Comparison of ENCODE assay signal across 22 cellular contexts in the genomic region with DNA sequence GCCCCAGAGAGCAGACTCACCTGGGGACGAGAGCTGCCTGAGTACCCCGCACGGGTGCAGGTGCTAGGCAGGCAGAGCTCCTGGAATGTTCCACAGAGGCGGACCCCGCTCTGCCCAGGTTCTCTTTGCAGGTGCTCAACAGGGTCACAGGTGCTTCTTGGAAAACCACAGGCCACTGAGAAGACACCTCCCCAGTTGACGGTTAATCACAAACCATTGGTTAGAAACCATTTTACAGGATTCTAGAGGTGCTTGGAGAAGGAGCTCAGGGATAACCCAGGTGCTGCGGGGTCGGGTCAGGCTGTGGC. TPM values are rescaled to one million over a fixed set of nuclear protein-coding genes. Genes with fewer than 3 reads are reported as not detected.
DNase-seq lines count a peak whose midpoint lies in the region; ATAC-seq, FAIRE-seq and TF ChIP-seq lines count a peak whose summit lies in the region.
"Had no signal": no experiment of that assay in that cellular context is flagged by ENCODE, and none has a peak within 500 bp of the region (broad histone marks: within the 10 kb centered on the region; RNA-seq: fewer than 3 reads in every experiment).

No MANE protein-coding gene starts in this region.

- H3K23ac ChIP-seq in neuronal stem cell (ENCODE audit: low read depth, low read length, poor library complexity) = no peak overlapping the region

- H3K27ac ChIP-seq in HepG2 (ENCODE audit: extremely low read length, insufficient read depth, low read length) = peak overlapping the region; percentile 99
- H3K27ac ChIP-seq in right lobe of liver = peak overlapping the region in 1 of 3 donors; percentile 95
- H3K27ac ChIP-seq in body of pancreas = peak overlapping the region; percentile 90 to 92 (median 92)
- no peak overlapping the region for H3K27ac ChIP-seq in neuronal stem cell (replicated peaks; ENCODE audit: low read length)
- H3K27ac ChIP-seq: C4-2B, GM23248 had no signal

- FAIRE-seq in HepG2 (lab: Jason Lieb, UNC) = no peak
- FAIRE-seq: A204.1, D721Med, G401.6, GM12891, GM19239 had no signal

- no peak for TF ChIP-seq RAD21 in HepG2 (CRISPR knock-in tag; IDR thresholded peaks at IDR 0.05)

- H3K36me3 Mint-ChIP-seq in activated T-cell treated with anti-CD3 and anti-CD28 coated beads, Interleukin-2, amount 50 U/mL, for 72 hours (ENCODE audit: insufficient read depth in 2 of 2) = no peaks in the 10 kb centered on the region

- no peak for DNase-seq in HepG2 (ENCODE audit: low spot score)
- no peak for DNase-seq in right lobe of liver
- peak in 2 of 4 donors; percentile 1 to 2 for DNase-seq in body of pancreas
- DNase-seq in neuronal stem cell (ENCODE audit: low spot score) = no peak
- no peak for DNase-seq in RKO (ENCODE audit: low spot score)
- no peak for DNase-seq in activated T-cell treated with anti-CD3 and anti-CD28 coated beads, Interleukin-2, amount 50 U/mL, for 72 hours
- no peak for DNase-seq in NCI-H526 (lab: John Stamatoyannopoulos, UW)
- DNase-seq: ACHN; Caco-2; CD4-positive, alpha-beta T cell; GM23248; IMR-90 had no signal

- intact Hi-C loops in HepG2 (cut with micrococcal nuclease; ENCODE audit: unreplicated experiment) = no loop called here
- intact Hi-C loops in right lobe of liver (cut with DNase I) = loop anchor here (5.0 to 10.0 kb wide), 2 partner anchors 151 to 153 kb away; no protein-coding TSS in a partner anchor
- intact Hi-C loops in body of pancreas (cut with DNase I) = no loop called here

- no peaks in the 10 kb centered on the region for H3K36me3 ChIP-seq in HepG2 (replicated peaks in 1 of 2; ENCODE audit: control insufficient read depth in 1 of 2, insufficient read depth in 2 of 2, low read length in 2 of 2)
- no peaks in the 10 kb centered on the region for H3K36me3 ChIP-seq in right lobe of liver
- no peaks in the 10 kb centered on the region for H3K36me3 ChIP-seq in body of pancreas (replicated peaks in 1 of 2; ENCODE audit: insufficient read depth in 1 of 2, low read depth in 2 of 2)
- no peaks in the 10 kb centered on the region for H3K36me3 ChIP-seq in neuronal stem cell (replicated peaks in 1 of 2; ENCODE audit: control insufficient read depth in 2 of 2, insufficient read depth in 2 of 2, low read length in 2 of 2)
- H3K36me3 ChIP-seq: HAP-1 had no signal

- peaks cover 12% of the 10 kb centered on the region for H3K27me3 Mint-ChIP-seq in activated T-cell treated with anti-CD3 and anti-CD28 coated beads, Interleukin-2, amount 50 U/mL, for 72 hours (ENCODE audit: low read depth)

- no peak overlapping the region for H3K14ac ChIP-seq in neuronal stem cell (ENCODE audit: low read length)

- no peak overlapping the region for H4K91ac ChIP-seq in neuronal stem cell (ENCODE audit: low read depth, low read length, poor library complexity)

- H3K79me2 ChIP-seq in HepG2 (ENCODE audit: insufficient read depth, low read length) = no peaks in the 10 kb centered on the region

- H2AK5ac ChIP-seq in neuronal stem cell (ENCODE audit: low read depth, low read length) = peak overlapping the region; percentile 97

- peak overlapping the region; percentile 80 for H3K18ac ChIP-seq in neuronal stem cell (ENCODE audit: low read length)

- 92% methylated on average over 7 of the region's 8 CpGs for WGBS in HepG2 (ENCODE audit: low lambda C conversion rate)
- WGBS in right lobe of liver (ENCODE audit: insufficient coverage, low coverage, low lambda C conversion rate, missing lambda C conversion rate) = no CpG with 5 or more reads among the region's 8 CpGs
- WGBS in body of pancreas, 2 donors = 83 to 90% methylated on average over 5 to 8 of the region's 8 CpGs
- no CpG with 5 or more reads among the region's 8 CpGs for WGBS in neuronal stem cell (ENCODE audit: extremely low coverage in 2 of 2, insufficient read length in 2 of 2, insufficient replicate concordance in 1 of 2), 2 donors

- H2BK15ac ChIP-seq in neuronal stem cell (ENCODE audit: low read length) = peak overlapping the region; percentile 98

- TF ChIP-seq EP300 in HepG2 (IDR thresholded peaks at IDR 0.05; ENCODE audit: low read depth in 2 of 2, low read length in 2 of 2) = no peak
- TF ChIP-seq EP300 in HepG2 (CRISPR knock-in tag; IDR thresholded peaks at IDR 0.05; ENCODE audit: borderline replicate concordance) = no peak

- peak overlapping the region; percentile 81 for H2BK120ac ChIP-seq in neuronal stem cell (ENCODE audit: low read depth, low read length)

- H3K4me3 Mint-ChIP-seq in activated T-cell treated with anti-CD3 and anti-CD28 coated beads, Interleukin-2, amount 50 U/mL, for 72 hours = no peak overlapping the region
- H3K4me3 Mint-ChIP-seq: CD4-positive, alpha-beta T cell had no signal

- in situ Hi-C loops in HepG2 (cut with HindIII; ENCODE audit: extremely low pct_ligation_motif_present, low pct_unique_long_range_greater_than_20kb) = no loop called here

- no peaks in the 10 kb centered on the region for H3K79me1 ChIP-seq in neuronal stem cell (ENCODE audit: low read depth, low read length)

- POLR2A ChIA-PET in HepG2 (lab: Yijun Ruan, JAX) = interaction anchor here (0.9 to 3.6 kb wide), 7 partner anchors 10 to 78 kb away, joined by 6 to 47 read pairs (median 14); a partner anchor contains a TSS

- no peaks in the 10 kb centered on the region; a peak in 1 of 5 replicates for H3K27me3 ChIP-seq in HepG2 (ENCODE audit: control insufficient read depth in 1 of 2, insufficient read depth in 2 of 2, low read length in 2 of 2)
- no peaks in the 10 kb centered on the region for H3K27me3 ChIP-seq in right lobe of liver
- no peaks in the 10 kb centered on the region for H3K27me3 ChIP-seq in body of pancreas
- peaks cover 0 to 5% (median 0%) of the 10 kb centered on the region in 3 experiments for H3K27me3 ChIP-seq in neuronal stem cell (ENCODE audit: control insufficient read depth in 3 of 3, insufficient read depth in 3 of 3, low read depth in 1 of 3, low read length in 3 of 3)

- no peaks in the 10 kb centered on the region for H3K4me1 Mint-ChIP-seq in activated T-cell treated with anti-CD3 and anti-CD28 coated beads, Interleukin-2, amount 50 U/mL, for 72 hours (ENCODE audit: low read depth)

- TF ChIP-seq CTCF in HepG2 (CRISPR knock-in tag; IDR thresholded peaks at IDR 0.05) (no peak), right lobe of liver (IDR thresholded peaks at IDR 0.05) (no peak), body of pancreas (IDR thresholded peaks at IDR 0.05) (no peak)

- no peaks in the 10 kb centered on the region for H3K9me3 ChIP-seq in HepG2 (ENCODE audit: low read length)
- no peaks in the 10 kb centered on the region for H3K9me3 ChIP-seq in right lobe of liver
- H3K9me3 ChIP-seq in body of pancreas = no peaks in the 10 kb centered on the region
- H3K9me3 ChIP-seq in neuronal stem cell (replicated peaks in 1 of 2; ENCODE audit: control insufficient read depth in 2 of 2, insufficient read depth in 1 of 2, low read depth in 1 of 2, low read length in 2 of 2) = peaks cover 0 to 2% of the 10 kb centered on the region in 2 donors
- H3K9me3 ChIP-seq: Caco-2, HAP-1 had no signal

- TF ChIP-seq POLR2A in HepG2 (IDR thresholded peaks at IDR 0.05; ENCODE audit: insufficient read depth in 1 of 2, low read depth in 2 of 2, low read length in 2 of 2) = no peak
- no peak for TF ChIP-seq POLR2A in right lobe of liver (IDR thresholded peaks at IDR 0.05)
- no peak for TF ChIP-seq POLR2A in body of pancreas (IDR thresholded peaks at IDR 0.05)

- CTCF ChIA-PET in HepG2 (lab: Yijun Ruan, JAX; ENCODE audit: low intra/inter-chr PET ratio, low total read pairs) = no interaction called here

- H3K4me1 ChIP-seq in HepG2 (ENCODE audit: insufficient read depth, low read length) = peaks cover 89% of the 10 kb centered on the region
- H3K4me1 ChIP-seq in right lobe of liver = peaks cover 0 to 58% (median 27%) of the 10 kb centered on the region in 4 donors
- H3K4me1 ChIP-seq in body of pancreas = peaks cover 84% of the 10 kb centered on the region
- peaks cover 16 to 21% of the 10 kb centered on the region in 2 donors for H3K4me1 ChIP-seq in neuronal stem cell (ENCODE audit: control insufficient read depth in 2 of 2, insufficient read depth in 1 of 2, low read depth in 1 of 2, low read length in 2 of 2)
- H3K4me1 ChIP-seq: HAP-1 had no signal

- no peak overlapping the region for H3K27ac Mint-ChIP-seq in activated T-cell treated with anti-CD3 and anti-CD28 coated beads, Interleukin-2, amount 50 U/mL, for 72 hours
- H3K27ac Mint-ChIP-seq: CD4-positive, alpha-beta T cell had no signal

- H4K8ac ChIP-seq in neuronal stem cell (ENCODE audit: low read depth, low read length) = no peak overlapping the region

- H4K20me1 ChIP-seq in HepG2 (ENCODE audit: insufficient read depth, low read length) = no peaks in the 10 kb centered on the region

- ATAC-seq in HepG2 (no peak), right lobe of liver (no peak), body of pancreas (no peak)
- ATAC-seq in activated T-cell treated with anti-CD3 and anti-CD28 coated beads, Interleukin-2, amount 50 U/mL, for 72 hours (replicated peaks in 1 of 2) = no peak

- H2AFZ ChIP-seq in HepG2 (ENCODE audit: low read length) (no peak overlapping the region), neuronal stem cell (ENCODE audit: low read length) (no peak overlapping the region)
- H2AFZ ChIP-seq: GM23248 had no signal

- H3K9ac ChIP-seq in HepG2 (ENCODE audit: insufficient read depth, low read depth, low read length) (peak overlapping the region; percentile 83), neuronal stem cell (ENCODE audit: low read depth, low read length, poor library complexity) (no peak overlapping the region)
- H3K9ac ChIP-seq: GM23248 had no signal

- H3K4ac ChIP-seq in neuronal stem cell (ENCODE audit: low read length) = peak overlapping the region; percentile 37

- H3K4me3 ChIP-seq in HepG2 (replicated peaks in 1 of 3; ENCODE audit: insufficient read depth in 1 of 3, low read depth in 2 of 3, low read length in 3 of 3) = no peak overlapping the region
- no peak overlapping the region for H3K4me3 ChIP-seq in right lobe of liver
- no peak overlapping the region for H3K4me3 ChIP-seq in body of pancreas
- H3K4me3 ChIP-seq in neuronal stem cell (ENCODE audit: low read length in 2 of 2) = no peak overlapping the region
- H3K4me3 ChIP-seq: GM23248, HAP-1 had no signal

- no TSS peak for BruUV-seq in HepG2 (replicated peaks; lab: Mats Ljungman, UMichigan)

- H2BK12ac ChIP-seq in neuronal stem cell (ENCODE audit: low read length) = no peak overlapping the region

- H3K4me2 ChIP-seq in HepG2 (ENCODE audit: low read depth, low read length) (peak overlapping the region; percentile 91), neuronal stem cell (ENCODE audit: insufficient read depth, low read length, poor library complexity, severe bottlenecking) (no peak overlapping the region)

- no peaks in the 10 kb centered on the region for H3K9me3 Mint-ChIP-seq in activated T-cell treated with anti-CD3 and anti-CD28 coated beads, Interleukin-2, amount 50 U/mL, for 72 hours
- H3K9me3 Mint-ChIP-seq: CD4-positive, alpha-beta T cell had no signal

- H2BK5ac ChIP-seq in neuronal stem cell (ENCODE audit: low read length) = peak overlapping the region; percentile 75

RNA-seq across cellular contexts. Expression of a gene that starts 17.3 kb away (rescaled TPM):
- total RNA-seq in HepG2 (2016; rRNA removed; fragmentation: Illumina TruSeq; extraction: Trizol) = 0.02 TPM in 1 of 2 replicates, not detected in the other
- total RNA-seq in HepG2 (2016; cell fraction: cytosol; rRNA removed; fragmentation: Illumina TruSeq; extraction: Trizol; ENCODE audit: low read depth) = not detected in 2 replicates
- 0.06 TPM in 1 of 2 replicates, not detected in the other for total RNA-seq in HepG2 (2016; cell fraction: insoluble cytoplasmic fraction; rRNA removed; fragmentation: Illumina TruSeq; extraction: Trizol)
- total RNA-seq in HepG2 (2016; cell fraction: membrane; rRNA removed; fragmentation: Illumina TruSeq; extraction: Trizol) = not detected in 2 replicates
- total RNA-seq in HepG2 (2016; cell fraction: nucleus; rRNA removed; fragmentation: Illumina TruSeq; extraction: Trizol) = not detected in 2 replicates
- 0.01 TPM in 1 of 2 replicates, not detected in the other for polyA plus RNA-seq in HepG2 (2011; rRNA removed)
- polyA plus RNA-seq in HepG2 (2011; cell fraction: cytosol; rRNA removed) = 0.01 TPM in 1 of 2 replicates, not detected in the other
- polyA plus RNA-seq in HepG2 (2011; cell fraction: nucleus; rRNA removed) = 0.06 and 0.07 TPM in 2 replicates
- polyA plus RNA-seq in HepG2 (2012) = not detected in 2 replicates
- polyA plus RNA-seq in HepG2 (2016; cell fraction: cytosol; fragmentation: Illumina TruSeq; extraction: Trizol; ENCODE audit: low read depth) = not detected in 2 replicates
- polyA plus RNA-seq in HepG2 (2016; cell fraction: insoluble cytoplasmic fraction; fragmentation: Illumina TruSeq; extraction: Trizol; ENCODE audit: low read depth) = not detected in 2 replicates
- not detected in 2 replicates for polyA plus RNA-seq in HepG2 (2016; cell fraction: membrane; fragmentation: Illumina TruSeq; extraction: Trizol; ENCODE audit: low read depth)
- 0.08 TPM in 1 of 2 replicates, not detected in the other for polyA plus RNA-seq in HepG2 (2016; cell fraction: nucleus; fragmentation: Illumina TruSeq; extraction: Trizol; ENCODE audit: insufficient read depth, low read depth)
- polyA minus RNA-seq in HepG2 (2011; rRNA and poly(A)+ RNA removed; ENCODE audit: low replicate concordance) = 0.02 and 0.12 TPM in 2 replicates
- polyA minus RNA-seq in HepG2 (2011; cell fraction: cytosol; rRNA and poly(A)+ RNA removed) = 0.09 TPM in 1 of 2 replicates, not detected in the other
- polyA minus RNA-seq in HepG2 (2011; cell fraction: nucleus; rRNA and poly(A)+ RNA removed) = not detected in 2 replicates
- total RNA-seq in right lobe of liver = under 1 TPM; 0.12 to 0.93 (median 0.41) TPM
- 1 to 10 TPM in 1 of 2 donors, under 1 TPM in 1; 0.66 to 1.3 TPM for total RNA-seq in body of pancreas
- polyA plus RNA-seq in neuronal stem cell (2013, experiment 1 of 2) = not detected
- not detected for polyA plus RNA-seq in neuronal stem cell (2013, experiment 2 of 2)
- not detected for total RNA-seq in activated T-cell treated with anti-CD3 and anti-CD28 coated beads, Interleukin-2, amount 50 U/mL, for 72 hours
- total RNA-seq: CD4-positive, alpha-beta T cell; GM23248; H4; HT-29; IMR-90 had no signal
- polyA plus RNA-seq: BJ, GM23248, IMR-90 had no signal

RNA-seq across cellular contexts. Expression of a gene that starts 41.1 kb away (rescaled TPM):
- total RNA-seq in HepG2 (2016; rRNA removed; fragmentation: Illumina TruSeq; extraction: Trizol) = not detected in 2 replicates
- total RNA-seq in HepG2 (2016; cell fraction: cytosol; rRNA removed; fragmentation: Illumina TruSeq; extraction: Trizol; ENCODE audit: low read depth) = not detected in 2 replicates
- not detected in 2 replicates for total RNA-seq in HepG2 (2016; cell fraction: insoluble cytoplasmic fraction; rRNA removed; fragmentation: Illumina TruSeq; extraction: Trizol)
- total RNA-seq in HepG2 (2016; cell fraction: membrane; rRNA removed; fragmentation: Illumina TruSeq; extraction: Trizol) = not detected in 2 replicates
- not detected in 2 replicates for total RNA-seq in HepG2 (2016; cell fraction: nucleus; rRNA removed; fragmentation: Illumina TruSeq; extraction: Trizol)
- not detected in 2 replicates for polyA plus RNA-seq in HepG2 (2011; rRNA removed)
- not detected in 2 replicates for polyA plus RNA-seq in HepG2 (2011; cell fraction: cytosol; rRNA removed)
- polyA plus RNA-seq in HepG2 (2011; cell fraction: nucleus; rRNA removed) = not detected in 2 replicates
- polyA plus RNA-seq in HepG2 (2012) = not detected in 2 replicates
- polyA plus RNA-seq in HepG2 (2016; cell fraction: cytosol; fragmentation: Illumina TruSeq; extraction: Trizol; ENCODE audit: low read depth) = not detected in 2 replicates
- polyA plus RNA-seq in HepG2 (2016; cell fraction: insoluble cytoplasmic fraction; fragmentation: Illumina TruSeq; extraction: Trizol; ENCODE audit: low read depth) = not detected in 2 replicates
- polyA plus RNA-seq in HepG2 (2016; cell fraction: membrane; fragmentation: Illumina TruSeq; extraction: Trizol; ENCODE audit: low read depth) = not detected in 2 replicates
- not detected in 2 replicates for polyA plus RNA-seq in HepG2 (2016; cell fraction: nucleus; fragmentation: Illumina TruSeq; extraction: Trizol; ENCODE audit: insufficient read depth, low read depth)
- polyA minus RNA-seq in HepG2 (2011; rRNA and poly(A)+ RNA removed; ENCODE audit: low replicate concordance) = not detected in 2 replicates
- polyA minus RNA-seq in HepG2 (2011; cell fraction: cytosol; rRNA and poly(A)+ RNA removed) = not detected in 2 replicates
- not detected in 2 replicates for polyA minus RNA-seq in HepG2 (2011; cell fraction: nucleus; rRNA and poly(A)+ RNA removed)
- total RNA-seq in right lobe of liver = not detected
- not detected for total RNA-seq in body of pancreas
- polyA plus RNA-seq in neuronal stem cell (2013, experiment 1 of 2) = not detected
- not detected for polyA plus RNA-seq in neuronal stem cell (2013, experiment 2 of 2)
- not detected for total RNA-seq in activated T-cell treated with anti-CD3 and anti-CD28 coated beads, Interleukin-2, amount 50 U/mL, for 72 hours
- total RNA-seq: Caco-2; CD4-positive, alpha-beta T cell; GM23248; H4; HT-29; IMR-90 had no signal
- polyA plus RNA-seq: BJ, GM23248, IMR-90 had no signal

Comparison
In these comparisons a context has a peak if more than half of its experiments do, and no peak if none do; other contexts are left out.
1. intact Hi-C loops: an anchor here in right lobe of liver (5.0 to 10.0 kb wide); none called in HepG2 and body of pancreas.